In genomic region chr7:99954643-99955042, GRCh38 we compare ENCODE assay signal across 11 cellular contexts. TPM values are rescaled to one million over a fixed set of nuclear protein-coding genes. Genes with fewer than 3 reads are reported as not detected.
"Had no signal": no experiment of that assay in that cellular context is flagged by ENCODE, and none has a peak within 500 bp of the region (broad histone marks: within the 10 kb centered on the region; RNA-seq: fewer than 3 reads in every experiment).

No MANE protein-coding gene starts in this region.

RNA-seq across cellular contexts. Expression of gene AZGP1, which starts 21.2 kb away (rescaled TPM):
- total RNA-seq: natural killer cell, occipital lobe, osteoblast, progenitor cell of endocrine pancreas, pulmonary artery endothelial cell, temporal lobe had no signal

RNA-seq across cellular contexts. Expression of gene GJC3, which starts 25.2 kb away (rescaled TPM):
- total RNA-seq: natural killer cell, osteoblast, pulmonary artery endothelial cell, right atrium auricular region, smooth muscle cell, temporal lobe, thyroid gland, ureter, vagina had no signal

RNA-seq across cellular contexts. Expression of gene TRIM4, which starts 35.3 kb away (rescaled TPM):
- total RNA-seq: smooth muscle cell had no signal
